17 cellular contexts compared by ENCODE assay signal in the genomic region with DNA sequence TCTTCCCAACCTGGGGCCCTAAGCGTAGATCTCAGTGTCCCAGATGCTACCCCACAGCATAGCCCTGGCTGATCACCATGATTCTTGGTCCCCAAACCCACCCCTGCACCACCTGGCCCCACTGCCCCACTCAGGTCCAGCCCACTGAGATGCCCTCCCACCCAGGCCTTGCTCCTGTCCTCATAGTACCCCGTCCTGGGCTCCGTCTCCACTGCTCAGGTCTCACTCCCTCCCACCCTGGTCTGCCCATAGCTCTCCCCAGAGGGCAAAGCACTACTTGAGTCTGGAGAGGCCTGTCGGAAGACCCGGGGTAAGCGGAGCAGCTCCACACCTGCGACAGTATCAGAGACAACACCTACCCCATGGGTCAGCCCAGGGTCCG. TPM values are rescaled to one million over a fixed set of nuclear protein-coding genes. Genes with fewer than 3 reads are reported as not detected.
DNase-seq lines count a peak whose midpoint lies in the region; FAIRE-seq and TF ChIP-seq lines count a peak whose summit lies in the region.
"Had no signal": no experiment of that assay in that cellular context is flagged by ENCODE, and none has a peak within 500 bp of the region (broad histone marks: within the 10 kb centered on the region; RNA-seq: fewer than 3 reads in every experiment).

No MANE protein-coding gene starts in this region.

- TF ChIP-seq CTCF in esophagus squamous epithelium (IDR thresholded peaks at IDR 0.05) (no peak), ascending aorta (IDR thresholded peaks at IDR 0.05) (no peak)

- H3K27me3 Mint-ChIP-seq in T-helper 2 cell treated with Interferon-gamma antibody and Interleukin-4, amounts not matched to agents 5 μg/mL and 100 μg/mL, for 36 hours (ENCODE audit: low read depth): no peaks in the 10 kb centered on the region
- no peaks in the 10 kb centered on the region for H3K27me3 Mint-ChIP-seq in activated CD4-positive, alpha-beta memory T cell treated with anti-CD3 and anti-CD28 coated beads for 36 hours
- H3K27me3 Mint-ChIP-seq: activated B cell treated with CpG ODN at 0.5 μM for 24 hours, B cell had no signal

- H3K27ac ChIP-seq in esophagus squamous epithelium: peak overlapping the region in 3 of 4 donors; percentile 54 to 79 (median 59)
- peak overlapping the region; percentile 37 for H3K27ac ChIP-seq in skeletal muscle tissue (ENCODE audit: low read depth, low read length)
- H3K27ac ChIP-seq in ascending aorta: no peak overlapping the region
- H3K27ac ChIP-seq: 22Rv1 had no signal

- H3K4me3 ChIP-seq in esophagus squamous epithelium: no peak overlapping the region
- no peak overlapping the region for H3K4me3 ChIP-seq in skeletal muscle tissue (ENCODE audit: low read length in 3 of 3)
- no peak overlapping the region for H3K4me3 ChIP-seq in ascending aorta
- H3K4me3 ChIP-seq: lung, ovary had no signal

- POLR2A ChIA-PET in activated CD4-positive, alpha-beta memory T cell treated with anti-CD3 and anti-CD28 coated beads for 36 hours (lab: Charles Lee): interaction anchor here (0.9 kb wide), 1 partner anchor 8 kb away, joined by 3 read pairs; no protein-coding TSS in a partner anchor

- H3K27me3 ChIP-seq in esophagus squamous epithelium (no peaks in the 10 kb centered on the region), skeletal muscle tissue (ENCODE audit: control insufficient read depth in 3 of 3, insufficient read depth in 3 of 3, low read length in 3 of 3) (no peaks in the 10 kb centered on the region), ascending aorta (no peaks in the 10 kb centered on the region)
- H3K27me3 ChIP-seq: ovary had no signal

- H3K9me3 ChIP-seq in esophagus squamous epithelium (no peaks in the 10 kb centered on the region), skeletal muscle tissue (ENCODE audit: control insufficient read depth in 3 of 3, low read length in 3 of 3) (no peaks in the 10 kb centered on the region), ascending aorta (no peaks in the 10 kb centered on the region)
- H3K9me3 ChIP-seq: ovary had no signal

- peaks cover 23% of the 10 kb centered on the region for H3K4me1 Mint-ChIP-seq in T-helper 2 cell treated with Interferon-gamma antibody and Interleukin-4, amounts not matched to agents 5 μg/mL and 100 μg/mL, for 36 hours (ENCODE audit: low read depth)
- peaks cover 53% of the 10 kb centered on the region for H3K4me1 Mint-ChIP-seq in activated CD4-positive, alpha-beta memory T cell treated with anti-CD3 and anti-CD28 coated beads for 36 hours (ENCODE audit: low read depth)

- TF ChIP-seq POLR2A in esophagus squamous epithelium (IDR thresholded peaks at IDR 0.05): no peak

- no peak for DNase-seq in T-helper 2 cell treated with Interferon-gamma antibody and Interleukin-4, amounts not matched to agents 5 μg/mL and 100 μg/mL, for 36 hours (ENCODE audit: low spot score)
- DNase-seq in T-helper 2 cell: no peak
- no peak for DNase-seq in activated CD4-positive, alpha-beta memory T cell treated with anti-CD3 and anti-CD28 coated beads for 36 hours
- no peak for DNase-seq in esophagus squamous epithelium (lab: John Stamatoyannopoulos, UW)
- DNase-seq in frontal cortex (ENCODE audit: low spot score in 2 of 2): no peak
- no peak for DNase-seq in ascending aorta (ENCODE audit: low spot score in 2 of 2)
- no peak for DNase-seq in AML-193 (lab: John Stamatoyannopoulos, UW)
- DNase-seq: activated B cell treated with CpG ODN at 0.5 μM for 24 hours; H7; NCI-H2171; NCI-H774; ovary; stimulated activated naive CD4-positive, alpha-beta T cell treated with Interleukin-2 at 50 U/mL for 16 hours had no signal

- no peak overlapping the region for H3K4me3 Mint-ChIP-seq in T-helper 2 cell treated with Interferon-gamma antibody and Interleukin-4, amounts not matched to agents 5 μg/mL and 100 μg/mL, for 36 hours
- H3K4me3 Mint-ChIP-seq in activated CD4-positive, alpha-beta memory T cell treated with anti-CD3 and anti-CD28 coated beads for 36 hours: no peak overlapping the region
- H3K4me3 Mint-ChIP-seq: activated B cell treated with CpG ODN at 0.5 μM for 24 hours, B cell had no signal

- FAIRE-seq in frontal cortex (lab: Jason Lieb, UNC): no peak

- H3K9me3 Mint-ChIP-seq in T-helper 2 cell treated with Interferon-gamma antibody and Interleukin-4, amounts not matched to agents 5 μg/mL and 100 μg/mL, for 36 hours: no peaks in the 10 kb centered on the region
- H3K9me3 Mint-ChIP-seq in activated CD4-positive, alpha-beta memory T cell treated with anti-CD3 and anti-CD28 coated beads for 36 hours: no peaks in the 10 kb centered on the region
- H3K9me3 Mint-ChIP-seq: activated B cell treated with CpG ODN at 0.5 μM for 24 hours had no signal

- CTCF ChIA-PET in activated CD4-positive, alpha-beta memory T cell treated with anti-CD3 and anti-CD28 coated beads for 36 hours (lab: Charles Lee): interaction anchor here (0.9 to 6.4 kb wide), 5 partner anchors 15 to 116 kb away, joined by 3 to 61 read pairs (median 4); partner anchors contain the start of genes ELL and REX1BD

- H3K36me3 Mint-ChIP-seq in T-helper 2 cell treated with Interferon-gamma antibody and Interleukin-4, amounts not matched to agents 5 μg/mL and 100 μg/mL, for 36 hours (ENCODE audit: low read depth): peaks cover 8% of the 10 kb centered on the region
- H3K36me3 Mint-ChIP-seq in activated CD4-positive, alpha-beta memory T cell treated with anti-CD3 and anti-CD28 coated beads for 36 hours: no peaks in the 10 kb centered on the region

- 73 to 88% methylated on average over 1 of the region's 8 CpGs for WGBS in esophagus squamous epithelium, 2 donors

- H3K4me1 ChIP-seq in esophagus squamous epithelium: peaks cover 26 to 78% (median 54%) of the 10 kb centered on the region in 3 donors
- H3K4me1 ChIP-seq in skeletal muscle tissue (ENCODE audit: control insufficient read depth in 3 of 3, insufficient read depth in 3 of 3, low read length in 3 of 3): peaks cover 75 to 81% (median 80%) of the 10 kb centered on the region in 3 donors
- H3K4me1 ChIP-seq in ascending aorta: peaks cover 12 to 32% of the 10 kb centered on the region in 2 donors

- peaks cover 0 to 32% (median 4%) of the 10 kb centered on the region in 3 donors for H3K36me3 ChIP-seq in esophagus squamous epithelium
- H3K36me3 ChIP-seq in skeletal muscle tissue (ENCODE audit: control insufficient read depth in 3 of 3, insufficient read depth in 3 of 3, low read length in 3 of 3): peaks cover 11 to 16% (median 13%) of the 10 kb centered on the region in 3 donors
- H3K36me3 ChIP-seq in ascending aorta: peaks cover 10 to 18% of the 10 kb centered on the region in 2 donors
- H3K36me3 ChIP-seq: ovary had no signal

- peak overlapping the region in 2 of 3 donors; percentile 21 to 45 for H3K9ac ChIP-seq in skeletal muscle tissue (ENCODE audit: low read depth in 1 of 3, low read length in 3 of 3)

- intact Hi-C loops in activated CD4-positive, alpha-beta memory T cell treated with anti-CD3 and anti-CD28 coated beads for 36 hours (cut with micrococcal nuclease): loop anchor here (2.0 to 10.0 kb wide), 2 partner anchors 97 to 371 kb away; partner anchors contain the start of gene UBA52
- intact Hi-C loops in esophagus squamous epithelium (cut with DNase I) (loop anchor here (10.0 kb wide), 1 partner anchor 101 kb away; the partner anchor contains the start of gene UBA52), ascending aorta (cut with DNase I) (no loop called here)

- H3K27ac Mint-ChIP-seq in T-helper 2 cell treated with Interferon-gamma antibody and Interleukin-4, amounts not matched to agents 5 μg/mL and 100 μg/mL, for 36 hours: peak overlapping the region; percentile 45
- H3K27ac Mint-ChIP-seq in activated CD4-positive, alpha-beta memory T cell treated with anti-CD3 and anti-CD28 coated beads for 36 hours: peak overlapping the region; percentile 28
- H3K27ac Mint-ChIP-seq: activated B cell treated with CpG ODN at 0.5 μM for 24 hours, B cell had no signal

RNA-seq across cellular contexts. Expression of gene ISYNA1, which starts 35.8 kb away (rescaled TPM):
- 10 to 100 TPM; 19.3 to 20.0 TPM for total RNA-seq in activated CD4-positive, alpha-beta memory T cell treated with anti-CD3 and anti-CD28 coated beads for 36 hours
- total RNA-seq in esophagus squamous epithelium: 10 to 100 TPM in 3 of 4 donors, 1 to 10 TPM in 1; 8.1 to 24.4 (median 14.4) TPM
- 86.6 TPM for total RNA-seq in skeletal muscle tissue
- 62.8 TPM for total RNA-seq in frontal cortex
- 93.1 TPM for total RNA-seq in ascending aorta

RNA-seq across cellular contexts. Expression of gene ELL, which starts 48.2 kb away (rescaled TPM):
- 10 to 100 TPM; 24.7 to 29.7 TPM for total RNA-seq in activated CD4-positive, alpha-beta memory T cell treated with anti-CD3 and anti-CD28 coated beads for 36 hours
- total RNA-seq in esophagus squamous epithelium: 10 to 100 TPM in 2 of 4 donors, 1 to 10 TPM in 2; 5.9 to 12.8 (median 9.9) TPM
- total RNA-seq in skeletal muscle tissue: 24.5 TPM
- 7.7 TPM for total RNA-seq in frontal cortex
- total RNA-seq in ascending aorta: 30.5 TPM

RNA-seq across cellular contexts. Expression of gene SSBP4, which starts 54.5 kb away (rescaled TPM):
- total RNA-seq in activated CD4-positive, alpha-beta memory T cell treated with anti-CD3 and anti-CD28 coated beads for 36 hours: 100 to 1,000 TPM in 1 of 2 experiments, 10 to 100 TPM in 1; 97.9 to 102 TPM
- total RNA-seq in esophagus squamous epithelium: 10 to 100 TPM; 23.7 to 48.1 (median 26.1) TPM
- total RNA-seq in skeletal muscle tissue: 79.3 TPM
- 69.3 TPM for total RNA-seq in frontal cortex
- total RNA-seq in ascending aorta: 233 TPM

Comparison
In these comparisons a context has a peak if more than half of its experiments do, and no peak if none do; other contexts are left out.
1. H3K27ac ChIP-seq: peak in esophagus squamous epithelium (3 of 4) and skeletal muscle tissue (single experiment); none in ascending aorta (0 of 2).